1 cellular context compared by ENCODE assay signal in the genomic region with DNA sequence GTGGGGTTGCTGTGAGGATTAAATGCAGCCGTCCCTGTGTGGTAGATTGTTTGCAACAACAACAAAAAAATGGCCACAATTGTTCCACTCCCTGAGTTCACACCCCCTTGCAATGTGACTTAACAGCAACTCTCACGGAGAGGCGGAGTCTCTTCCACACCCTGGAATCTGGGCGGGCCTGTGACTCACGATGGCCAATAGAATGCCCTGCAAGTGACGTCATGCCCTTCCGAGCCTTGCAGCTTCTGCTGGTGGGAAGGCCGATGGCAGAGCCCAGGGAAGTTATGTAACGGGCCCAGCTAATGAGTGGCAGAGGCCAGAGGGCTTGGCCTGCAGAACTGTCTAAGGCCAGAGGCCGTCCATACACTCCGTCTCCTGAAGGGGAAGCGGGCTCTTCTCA.
A peak's percentile ranks its signal among the peaks of the same experiment; 100 is the strongest.
TF ChIP-seq lines count a peak whose summit lies in the region.

No MANE protein-coding gene starts in this region.

TF ChIP-seq in HepG2, 621 proteins besides CTCF, POLR2A, EP300 and RAD21 (continued from another document and continues in another):
- TF ChIP-seq DMAP1 (CRISPR knock-in tag; IDR thresholded peaks at IDR 0.05) (no peak; the same call in 1 of the 2 replicates), MEIS2 (CRISPR knock-in tag; IDR thresholded peaks at IDR 0.05) (no peak), ZNF232 (CRISPR knock-in tag; IDR thresholded peaks at IDR 0.05; ENCODE audit: borderline replicate concordance) (no peak), ZFP36L1 (CRISPR knock-in tag; IDR thresholded peaks at IDR 0.05) (no peak), IRX3 (CRISPR knock-in tag; IDR thresholded peaks at IDR 0.05; ENCODE audit: borderline replicate concordance, low read depth) (no peak), ZNF460 (CRISPR knock-in tag; IDR thresholded peaks at IDR 0.05; ENCODE audit: borderline replicate concordance) (no peak), ZNF598 (CRISPR knock-in tag; IDR thresholded peaks at IDR 0.05; ENCODE audit: borderline replicate concordance) (no peak), MIER2 (CRISPR knock-in tag; IDR thresholded peaks at IDR 0.05) (no peak), NKX3-1 (CRISPR knock-in tag; IDR thresholded peaks at IDR 0.05) (no peak), ZNF3 (CRISPR knock-in tag; IDR thresholded peaks at IDR 0.05) (no peak), MAZ (IDR thresholded peaks at IDR 0.05; ENCODE audit: borderline replicate concordance, low read depth, low read length) (no peak), MAZ (CRISPR knock-in tag; IDR thresholded peaks at IDR 0.05; ENCODE audit: low read depth) (no peak), MED13 (CRISPR knock-in tag; IDR thresholded peaks at IDR 0.05) (no peak), CAMTA2 (CRISPR knock-in tag; IDR thresholded peaks at IDR 0.05; ENCODE audit: borderline replicate concordance) (no peak), ZNF768 (CRISPR knock-in tag; IDR thresholded peaks at IDR 0.05) (no peak), HIVEP1 (CRISPR knock-in tag; IDR thresholded peaks at IDR 0.05) (no peak), SP5 (CRISPR knock-in tag; IDR thresholded peaks at IDR 0.05; ENCODE audit: borderline replicate concordance, low read depth) (peak; percentile 42; the same call in 1 of the 2 replicates), PHF8 (CRISPR knock-in tag; IDR thresholded peaks at IDR 0.05) (no peak), ZBTB44 (CRISPR knock-in tag; IDR thresholded peaks at IDR 0.05) (no peak), SOX13 (IDR thresholded peaks at IDR 0.05) (no peak), SOX13 (CRISPR knock-in tag; conservative IDR thresholded peaks at IDR 0.05 in 1 of 2, IDR thresholded peaks at IDR 0.05 in 1 of 2) (peak in 1 of 2 experiments; percentile 44; a peak in 1 of 4 replicates), ZNF530 (CRISPR knock-in tag; IDR thresholded peaks at IDR 0.05; ENCODE audit: low read depth) (no peak), KDM2A (CRISPR knock-in tag; IDR thresholded peaks at IDR 0.05; ENCODE audit: borderline replicate concordance, low read depth) (no peak; the same call in none of the 2 replicates), BCL6 (CRISPR knock-in tag; IDR thresholded peaks at IDR 0.05) (peak; percentile 76), CHD2 (IDR thresholded peaks at IDR 0.05; ENCODE audit: low read depth, low read length) (no peak), CEBPG (CRISPR knock-in tag; IDR thresholded peaks at IDR 0.05) (peak; percentile 65), NR0B2 (CRISPR knock-in tag; IDR thresholded peaks at IDR 0.05) (no peak), ZFP36 (IDR thresholded peaks at IDR 0.05; ENCODE audit: borderline replicate concordance, low read depth, low read length, partially characterized antibody) (no peak), ZNF547 (CRISPR knock-in tag; IDR thresholded peaks at IDR 0.05) (no peak), ATRX (CRISPR knock-in tag; IDR thresholded peaks at IDR 0.05; ENCODE audit: borderline replicate concordance) (no peak), MTF2 (CRISPR knock-in tag; IDR thresholded peaks at IDR 0.05; ENCODE audit: borderline replicate concordance) (no peak), AGO1 (IDR thresholded peaks at IDR 0.05; ENCODE audit: low read depth, low read length, poor library complexity, severe bottlenecking) (no peak), ZBTB8A (CRISPR knock-in tag; IDR thresholded peaks at IDR 0.05; ENCODE audit: borderline replicate concordance, low read depth) (no peak), NR2F6 (IDR thresholded peaks at IDR 0.05) (peak; percentile 77), NR2F6 (CRISPR knock-in tag; IDR thresholded peaks at IDR 0.05) (peak; percentile 87), JUNB (CRISPR knock-in tag; IDR thresholded peaks at IDR 0.05; ENCODE audit: borderline replicate concordance) (no peak), ZXDC (CRISPR knock-in tag; IDR thresholded peaks at IDR 0.05) (no peak), SP4 (CRISPR knock-in tag; IDR thresholded peaks at IDR 0.05) (peak; percentile 25; the same call in 1 of the 2 replicates), KDM5A (IDR thresholded peaks at IDR 0.05; ENCODE audit: borderline replicate concordance, low read length) (no peak), ZNF160 (CRISPR knock-in tag; IDR thresholded peaks at IDR 0.05) (no peak), FIP1L1 (IDR thresholded peaks at IDR 0.05; ENCODE audit: borderline replicate concordance, insufficient read depth, low read depth, low read length) (no peak), SIX4 (CRISPR knock-in tag; IDR thresholded peaks at IDR 0.05) (no peak), POGZ (CRISPR knock-in tag; IDR thresholded peaks at IDR 0.05) (peak; percentile 47; the same call in 1 of the 2 replicates), ZFP1 (CRISPR knock-in tag; IDR thresholded peaks at IDR 0.05) (no peak), ZNF543 (CRISPR knock-in tag; IDR thresholded peaks at IDR 0.05) (0 out of 2 replicates have a peak, but pooled peaks have one; percentile 29), ZNF782 (CRISPR knock-in tag; IDR thresholded peaks at IDR 0.05; ENCODE audit: borderline replicate concordance) (0 out of 2 replicates have a peak, but pooled peaks have one; percentile 43)
- TF ChIP-seq, protein P1, sequence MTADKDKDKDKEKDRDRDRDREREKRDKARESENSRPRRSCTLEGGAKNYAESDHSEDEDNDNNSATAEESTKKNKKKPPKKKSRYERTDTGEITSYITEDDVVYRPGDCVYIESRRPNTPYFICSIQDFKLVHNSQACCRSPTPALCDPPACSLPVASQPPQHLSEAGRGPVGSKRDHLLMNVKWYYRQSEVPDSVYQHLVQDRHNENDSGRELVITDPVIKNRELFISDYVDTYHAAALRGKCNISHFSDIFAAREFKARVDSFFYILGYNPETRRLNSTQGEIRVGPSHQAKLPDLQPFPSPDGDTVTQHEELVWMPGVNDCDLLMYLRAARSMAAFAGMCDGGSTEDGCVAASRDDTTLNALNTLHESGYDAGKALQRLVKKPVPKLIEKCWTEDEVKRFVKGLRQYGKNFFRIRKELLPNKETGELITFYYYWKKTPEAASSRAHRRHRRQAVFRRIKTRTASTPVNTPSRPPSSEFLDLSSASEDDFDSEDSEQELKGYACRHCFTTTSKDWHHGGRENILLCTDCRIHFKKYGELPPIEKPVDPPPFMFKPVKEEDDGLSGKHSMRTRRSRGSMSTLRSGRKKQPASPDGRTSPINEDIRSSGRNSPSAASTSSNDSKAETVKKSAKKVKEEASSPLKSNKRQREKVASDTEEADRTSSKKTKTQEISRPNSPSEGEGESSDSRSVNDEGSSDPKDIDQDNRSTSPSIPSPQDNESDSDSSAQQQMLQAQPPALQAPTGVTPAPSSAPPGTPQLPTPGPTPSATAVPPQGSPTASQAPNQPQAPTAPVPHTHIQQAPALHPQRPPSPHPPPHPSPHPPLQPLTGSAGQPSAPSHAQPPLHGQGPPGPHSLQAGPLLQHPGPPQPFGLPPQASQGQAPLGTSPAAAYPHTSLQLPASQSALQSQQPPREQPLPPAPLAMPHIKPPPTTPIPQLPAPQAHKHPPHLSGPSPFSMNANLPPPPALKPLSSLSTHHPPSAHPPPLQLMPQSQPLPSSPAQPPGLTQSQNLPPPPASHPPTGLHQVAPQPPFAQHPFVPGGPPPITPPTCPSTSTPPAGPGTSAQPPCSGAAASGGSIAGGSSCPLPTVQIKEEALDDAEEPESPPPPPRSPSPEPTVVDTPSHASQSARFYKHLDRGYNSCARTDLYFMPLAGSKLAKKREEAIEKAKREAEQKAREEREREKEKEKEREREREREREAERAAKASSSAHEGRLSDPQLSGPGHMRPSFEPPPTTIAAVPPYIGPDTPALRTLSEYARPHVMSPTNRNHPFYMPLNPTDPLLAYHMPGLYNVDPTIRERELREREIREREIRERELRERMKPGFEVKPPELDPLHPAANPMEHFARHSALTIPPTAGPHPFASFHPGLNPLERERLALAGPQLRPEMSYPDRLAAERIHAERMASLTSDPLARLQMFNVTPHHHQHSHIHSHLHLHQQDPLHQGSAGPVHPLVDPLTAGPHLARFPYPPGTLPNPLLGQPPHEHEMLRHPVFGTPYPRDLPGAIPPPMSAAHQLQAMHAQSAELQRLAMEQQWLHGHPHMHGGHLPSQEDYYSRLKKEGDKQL (CRISPR knock-in tag; IDR thresholded peaks at IDR 0.05; ENCODE audit: low read depth), result no peak
- TF ChIP-seq, protein P2, sequence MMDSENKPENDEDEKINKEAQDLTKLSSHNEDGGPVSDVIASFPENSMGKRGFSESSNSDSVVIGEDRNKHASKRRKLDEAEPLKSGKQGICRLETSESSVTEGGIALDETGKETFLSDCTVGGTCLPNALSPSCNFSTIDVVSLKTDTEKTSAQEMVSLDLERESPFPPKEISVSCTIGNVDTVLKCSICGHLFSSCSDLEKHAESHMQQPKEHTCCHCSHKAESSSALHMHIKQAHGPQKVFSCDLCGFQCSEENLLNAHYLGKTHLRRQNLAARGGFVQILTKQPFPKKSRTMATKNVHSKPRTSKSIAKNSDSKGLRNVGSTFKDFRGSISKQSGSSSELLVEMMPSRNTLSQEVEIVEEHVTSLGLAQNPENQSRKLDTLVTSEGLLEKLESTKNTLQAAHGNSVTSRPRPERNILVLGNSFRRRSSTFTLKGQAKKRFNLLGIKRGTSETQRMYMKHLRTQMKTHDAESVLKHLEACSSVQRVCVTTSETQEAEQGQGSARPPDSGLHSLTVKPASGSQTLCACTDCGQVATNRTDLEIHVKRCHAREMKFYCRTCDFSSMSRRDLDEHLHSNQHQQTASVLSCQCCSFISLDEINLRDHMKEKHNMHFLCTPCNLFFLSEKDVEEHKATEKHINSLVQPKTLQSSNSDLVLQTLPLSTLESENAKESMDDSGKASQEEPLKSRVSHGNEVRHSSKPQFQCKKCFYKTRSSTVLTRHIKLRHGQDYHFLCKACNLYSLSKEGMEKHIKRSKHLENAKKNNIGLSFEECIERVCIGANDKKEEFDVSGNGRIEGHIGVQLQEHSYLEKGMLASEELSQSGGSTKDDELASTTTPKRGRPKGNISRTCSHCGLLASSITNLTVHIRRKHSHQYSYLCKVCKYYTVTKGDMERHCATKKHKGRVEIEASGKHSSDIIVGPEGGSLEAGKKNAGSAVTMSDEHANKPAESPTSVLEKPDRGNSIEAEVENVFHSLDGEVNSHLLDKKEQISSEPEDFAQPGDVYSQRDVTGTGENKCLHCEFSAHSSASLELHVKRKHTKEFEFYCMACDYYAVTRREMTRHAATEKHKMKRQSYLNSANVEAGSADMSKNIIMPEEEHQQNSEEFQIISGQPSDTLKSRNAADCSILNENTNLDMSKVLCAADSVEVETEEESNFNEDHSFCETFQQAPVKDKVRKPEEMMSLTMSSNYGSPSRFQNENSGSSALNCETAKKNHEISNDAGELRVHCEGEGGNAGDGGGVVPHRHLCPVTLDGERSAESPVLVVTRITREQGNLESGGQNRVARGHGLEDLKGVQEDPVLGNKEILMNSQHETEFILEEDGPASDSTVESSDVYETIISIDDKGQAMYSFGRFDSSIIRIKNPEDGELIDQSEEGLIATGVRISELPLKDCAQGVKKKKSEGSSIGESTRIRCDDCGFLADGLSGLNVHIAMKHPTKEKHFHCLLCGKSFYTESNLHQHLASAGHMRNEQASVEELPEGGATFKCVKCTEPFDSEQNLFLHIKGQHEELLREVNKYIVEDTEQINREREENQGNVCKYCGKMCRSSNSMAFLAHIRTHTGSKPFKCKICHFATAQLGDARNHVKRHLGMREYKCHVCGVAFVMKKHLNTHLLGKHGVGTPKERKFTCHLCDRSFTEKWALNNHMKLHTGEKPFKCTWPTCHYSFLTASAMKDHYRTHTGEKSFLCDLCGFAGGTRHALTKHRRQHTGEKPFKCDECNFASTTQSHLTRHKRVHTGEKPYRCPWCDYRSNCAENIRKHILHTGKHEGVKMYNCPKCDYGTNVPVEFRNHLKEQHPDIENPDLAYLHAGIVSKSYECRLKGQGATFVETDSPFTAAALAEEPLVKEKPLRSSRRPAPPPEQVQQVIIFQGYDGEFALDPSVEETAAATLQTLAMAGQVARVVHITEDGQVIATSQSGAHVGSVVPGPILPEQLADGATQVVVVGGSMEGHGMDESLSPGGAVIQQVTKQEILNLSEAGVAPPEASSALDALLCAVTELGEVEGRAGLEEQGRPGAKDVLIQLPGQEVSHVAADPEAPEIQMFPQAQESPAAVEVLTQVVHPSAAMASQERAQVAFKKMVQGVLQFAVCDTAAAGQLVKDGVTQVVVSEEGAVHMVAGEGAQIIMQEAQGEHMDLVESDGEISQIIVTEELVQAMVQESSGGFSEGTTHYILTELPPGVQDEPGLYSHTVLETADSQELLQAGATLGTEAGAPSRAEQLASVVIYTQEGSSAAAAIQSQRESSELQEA (CRISPR knock-in tag; IDR thresholded peaks at IDR 0.05; ENCODE audit: not compliant biosample characterization), result no peak
